16 cellular contexts compared by ENCODE assay signal in the genomic region with DNA sequence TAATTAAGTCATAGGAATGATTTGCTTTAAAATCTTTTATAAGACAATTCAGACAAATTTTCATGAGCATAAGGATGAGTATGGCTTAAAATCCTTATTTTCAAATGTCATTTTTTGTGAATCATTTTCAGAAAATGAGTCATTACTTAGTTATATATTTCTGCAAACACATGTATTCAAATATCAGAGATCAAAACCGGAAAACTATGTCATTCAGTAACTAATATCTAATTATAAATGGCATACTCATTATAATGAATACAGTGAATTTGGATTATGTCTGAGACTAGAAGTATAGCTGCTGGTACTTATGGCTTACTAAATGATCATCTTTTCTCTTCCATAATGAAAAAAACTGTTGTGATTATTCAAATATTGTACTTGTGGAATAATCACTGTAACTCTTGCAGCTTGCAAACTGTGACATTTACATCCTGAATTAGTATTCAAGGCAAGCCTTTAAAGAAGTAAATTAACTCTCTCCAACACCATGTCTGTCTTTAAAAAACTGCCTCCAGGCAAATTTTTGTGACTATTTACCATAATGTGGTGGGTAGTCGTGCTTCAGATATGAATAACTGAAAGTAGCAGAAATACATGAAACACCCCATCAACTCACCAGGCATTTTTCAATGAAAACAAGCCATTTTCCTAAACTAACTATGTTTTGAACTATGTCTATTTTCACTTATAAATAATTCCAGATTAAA.
A peak's percentile ranks its signal among the peaks of the same experiment; 100 is the strongest.
DNase-seq lines count a peak whose midpoint lies in the region; ATAC-seq lines count a peak whose summit lies in the region.
"Had no signal": no experiment of that assay in that cellular context is flagged by ENCODE, and none has a peak within 500 bp of the region (broad histone marks: within the 10 kb centered on the region; RNA-seq: fewer than 3 reads in every experiment).

No MANE protein-coding gene starts in this region.

- DNase-seq in inferior parietal cortex (ENCODE audit: extremely low spot score), result no peak
- DNase-seq in NCI-H2196 treated with DMSO at 0.1 percent for 48 hours (lab: John Stamatoyannopoulos, UW; ENCODE audit: unreplicated experiment), result no peak
- DNase-seq in epidermal melanocyte (ENCODE audit: insufficient read length, low spot score), result no peak
- DNase-seq: activated CD4-positive, alpha-beta T cell treated with anti-CD3 and anti-CD28 coated beads, Interleukin-2, amount 50 U/mL, for 4 hours; activated T-cell treated with anti-CD3 and anti-CD28 coated beads, Interleukin-2, amount 50 U/mL, for 72 hours; caudate nucleus; effector memory CD8-positive, alpha-beta T cell; left cardiac atrium; MM.1S; NCI-H187 treated with DMSO at 0.1 percent for 48 hours; NCI-H524 treated with DMSO at 0.1 percent for 48 hours had no signal

- peak; percentile 62 for ATAC-seq in GM19324 (IDR thresholded peaks at IDR 0.05; ENCODE audit: low FRiP score, unreplicated experiment)
- peak; percentile 61 for ATAC-seq in HG02571 (IDR thresholded peaks at IDR 0.05; ENCODE audit: unreplicated experiment)
- ATAC-seq in HG03175 (IDR thresholded peaks at IDR 0.05; ENCODE audit: unreplicated experiment), result peak; percentile 85
- no peak for ATAC-seq in GM21360 (IDR thresholded peaks at IDR 0.05; ENCODE audit: unreplicated experiment)
- ATAC-seq: activated T-cell treated with anti-CD3 and anti-CD28 coated beads, Interleukin-2, amount 50 U/mL, for 72 hours; effector memory CD8-positive, alpha-beta T cell; left cardiac atrium; Panc1 had no signal
